ENCODE assay signal across 11 cellular contexts in genomic region chr4:7867701-7868429, GRCh38.
A peak's percentile ranks its signal among the peaks of the same experiment; 100 is the strongest.
DNase-seq lines count a peak whose midpoint lies in the region; ATAC-seq and TF ChIP-seq lines count a peak whose summit lies in the region.
"Had no signal": no experiment of that assay in that cellular context is flagged by ENCODE, and none has a peak within 500 bp of the region (broad histone marks: within the 10 kb centered on the region; RNA-seq: fewer than 3 reads in every experiment).

No MANE protein-coding gene starts in this region.

- H3K27ac Mint-ChIP-seq in activated T-helper 17 cell treated with anti-CD3 and anti-CD28 coated beads, Interleukin-2, amount 50 U/mL, for 72 hours, result peak overlapping the region; percentile 84
- H3K27ac Mint-ChIP-seq: nephron progenitor cell had no signal

- no peak for TF ChIP-seq EP300 in SK-N-SH (IDR thresholded peaks at IDR 0.05; ENCODE audit: borderline replicate concordance in 1 of 2, low read depth in 1 of 2, low read length in 1 of 2)

- H3K4me2 ChIP-seq in SK-N-SH, result peak overlapping the region; percentile 8; the same call in 1 of the 2 replicates

- POLR2A ChIA-PET in SK-N-SH (lab: Yijun Ruan, JAX), result no interaction called here

- no peak for DNase-seq in SK-N-SH
- peak; percentile 42 for DNase-seq in GM03348 (ENCODE audit: low spot score)
- DNase-seq in fibroblast of mammary gland (ENCODE audit: low read depth), result peak; percentile 59
- no peak for DNase-seq in HK-2 (ENCODE audit: unreplicated experiment)
- DNase-seq in NCI-H1436 treated with DMSO at 0.1 percent for 48 hours (lab: John Stamatoyannopoulos, UW), result no peak
- DNase-seq: Karpas-422, nephron progenitor cell, trophoblast cell had no signal

- peaks cover 32% of the 10 kb centered on the region for H3K36me3 Mint-ChIP-seq in activated T-helper 17 cell treated with anti-CD3 and anti-CD28 coated beads, Interleukin-2, amount 50 U/mL, for 72 hours (ENCODE audit: low read depth)

- TF ChIP-seq RAD21 in SK-N-SH (IDR thresholded peaks at IDR 0.05; ENCODE audit: low read length), result no peak

- H3K79me2 ChIP-seq in SK-N-SH (ENCODE audit: insufficient read depth), result peaks cover 98% of the 10 kb centered on the region

- peaks cover 37 to 69% of the 10 kb centered on the region in 2 experiments for H3K36me3 ChIP-seq in SK-N-SH (replicated peaks in 1 of 2; ENCODE audit: control insufficient read depth in 1 of 2, insufficient read depth in 2 of 2, low read length in 1 of 2)

- H3K4me3 ChIP-seq in SK-N-SH (ENCODE audit: low read depth in 2 of 2, low read length in 1 of 2), result no peak overlapping the region
- no peak overlapping the region for H3K4me3 ChIP-seq in fibroblast of mammary gland (ENCODE audit: control insufficient read depth, low read depth, low read length)

- peak overlapping the region in 1 of 2 experiments; percentile 86; a peak in 2 of 4 replicates for H3K27ac ChIP-seq in SK-N-SH (ENCODE audit: low read depth in 2 of 2, low read length in 1 of 2)

- H3K4me1 ChIP-seq in SK-N-SH (ENCODE audit: control insufficient read depth in 1 of 2, insufficient read depth in 2 of 2, low read depth in 1 of 2, low read length in 1 of 2), result peaks cover 13 to 39% of the 10 kb centered on the region in 2 experiments

- H3K4me1 Mint-ChIP-seq in activated T-helper 17 cell treated with anti-CD3 and anti-CD28 coated beads, Interleukin-2, amount 50 U/mL, for 72 hours, result peaks cover 22% of the 10 kb centered on the region

- CTCF ChIA-PET in SK-N-SH (lab: Yijun Ruan, JAX), result interaction anchor here (2.7 kb wide), 1 partner anchor 64 kb away, joined by 15 read pairs; no protein-coding TSS in a partner anchor

- no peak for ATAC-seq in SK-N-SH treated with all-trans-retinoic acid at 6 μM for 48 hours
- peak; percentile 80 for ATAC-seq in activated T-helper 17 cell treated with anti-CD3 and anti-CD28 coated beads, Interleukin-2, amount 50 U/mL, for 72 hours (replicated peaks)
- ATAC-seq in GM19023 (IDR thresholded peaks at IDR 0.05; ENCODE audit: unreplicated experiment), result no peak

- H3K4me3 Mint-ChIP-seq in activated T-helper 17 cell treated with anti-CD3 and anti-CD28 coated beads, Interleukin-2, amount 50 U/mL, for 72 hours, result peak overlapping the region; percentile 69
- H3K4me3 Mint-ChIP-seq: nephron progenitor cell had no signal

- H3F3A ChIP-seq in SK-N-SH (replicated peaks; ENCODE audit: insufficient read depth), result peaks cover 64% of the 10 kb centered on the region

- H3K9me3 Mint-ChIP-seq in activated T-helper 17 cell treated with anti-CD3 and anti-CD28 coated beads, Interleukin-2, amount 50 U/mL, for 72 hours, result peaks cover 7% of the 10 kb centered on the region

- H3K9me3 ChIP-seq in SK-N-SH, result no peaks in the 10 kb centered on the region

- H3K9me2 ChIP-seq in SK-N-SH, result no peaks in the 10 kb centered on the region

- H3K9ac ChIP-seq in SK-N-SH, result peak overlapping the region; percentile 1; the same call in 1 of the 2 replicates

- no peak overlapping the region for H2AFZ ChIP-seq in SK-N-SH (ENCODE audit: low read depth)

- H3K27me3 Mint-ChIP-seq in activated T-helper 17 cell treated with anti-CD3 and anti-CD28 coated beads, Interleukin-2, amount 50 U/mL, for 72 hours, result no peaks in the 10 kb centered on the region

- no peak for TF ChIP-seq CTCF in SK-N-SH (IDR thresholded peaks at IDR 0.05)
- TF ChIP-seq CTCF in fibroblast of mammary gland (conservative IDR thresholded peaks at IDR 0.05; ENCODE audit: control insufficient read depth, insufficient read depth, low read depth, low read length), result no peak

- 66% methylated on average over 8 of the region's 8 CpGs for WGBS in SK-N-SH (ENCODE audit: low lambda C conversion rate)

- no peaks in the 10 kb centered on the region for H3K27me3 ChIP-seq in SK-N-SH (ENCODE audit: insufficient read depth)

- peaks cover 13% of the 10 kb centered on the region for H4K20me1 ChIP-seq in SK-N-SH (ENCODE audit: insufficient read depth)

TF ChIP-seq in SK-N-SH, 30 proteins besides CTCF, POLR2A, EP300 and RAD21:
- TF ChIP-seq TEAD4 (IDR thresholded peaks at IDR 0.05; ENCODE audit: borderline replicate concordance, insufficient read depth) (no peak), FOSL2 (IDR thresholded peaks at IDR 0.05; ENCODE audit: borderline replicate concordance, low read depth) (peak; percentile 9; the same call in 1 of the 2 replicates)

TF ChIP-seq in SK-N-SH treated with all-trans-retinoic acid at 6 μM for 48 hours, 23 proteins besides CTCF, POLR2A, EP300 and RAD21:
- no peak for TF ChIP-seq ESRRG (CRISPR knock-in tag; IDR thresholded peaks at IDR 0.05)
- TF ChIP-seq PATZ1 (CRISPR knock-in tag; IDR thresholded peaks at IDR 0.05; ENCODE audit: borderline replicate concordance), result no peak
- no peak for TF ChIP-seq ISL1 (CRISPR knock-in tag; IDR thresholded peaks at IDR 0.05)
- TF ChIP-seq CSRNP3 (CRISPR knock-in tag; IDR thresholded peaks at IDR 0.05), result no peak
- TF ChIP-seq CSDC2 (CRISPR knock-in tag; IDR thresholded peaks at IDR 0.05), result no peak
- no peak for TF ChIP-seq ZC3H10 (CRISPR knock-in tag; IDR thresholded peaks at IDR 0.05)
- no peak for TF ChIP-seq ZFP30 (CRISPR knock-in tag; IDR thresholded peaks at IDR 0.05)
- TF ChIP-seq PPARA (CRISPR knock-in tag; IDR thresholded peaks at IDR 0.05; ENCODE audit: borderline replicate concordance), result no peak
- no peak for TF ChIP-seq OSR1 (CRISPR knock-in tag; IDR thresholded peaks at IDR 0.05)

Comparison
In these comparisons a context has a peak if more than half of its experiments do, and no peak if none do; other contexts are left out.
1. DNase-seq: peak in GM03348 (single experiment) and fibroblast of mammary gland (single experiment); none in SK-N-SH (single experiment), HK-2 (single experiment) and NCI-H1436 treated with DMSO at 0.1 percent for 48 hours (single experiment).